In the genomic region with DNA sequence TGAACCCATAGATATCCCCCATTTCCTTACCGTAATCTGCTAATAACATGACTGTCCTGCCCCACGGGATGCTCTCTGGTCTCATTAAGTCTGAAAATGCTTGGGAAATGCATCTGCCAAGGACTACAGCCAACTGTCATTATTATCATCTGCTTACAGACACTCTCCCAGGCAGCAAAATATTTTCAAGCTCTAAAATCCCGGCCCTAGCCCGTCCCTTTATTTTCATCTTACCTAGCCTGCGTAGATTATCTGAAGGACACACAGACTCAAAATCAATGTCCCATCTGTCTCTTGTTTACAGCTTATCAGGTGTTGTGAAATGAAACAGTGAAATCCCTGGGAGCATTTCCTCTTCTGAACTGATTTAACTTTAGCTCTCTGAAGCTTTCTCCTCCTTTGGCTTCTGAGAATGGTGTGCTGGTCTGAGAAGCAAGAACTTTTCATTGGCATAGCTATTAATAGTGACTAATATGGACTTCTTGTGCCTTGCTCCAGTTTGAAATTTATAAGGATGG, we compare ENCODE assay signal across 12 cellular contexts.
DNase-seq lines count a peak whose midpoint lies in the region; ATAC-seq, FAIRE-seq and TF ChIP-seq lines count a peak whose summit lies in the region.
"Had no signal": no experiment of that assay in that cellular context is flagged by ENCODE, and none has a peak within 500 bp of the region (broad histone marks: within the 10 kb centered on the region; RNA-seq: fewer than 3 reads in every experiment).

No MANE protein-coding gene starts in this region.

- H3K4me1 ChIP-seq in adipocyte (ENCODE audit: control insufficient read depth, insufficient read depth, low read length), result peaks cover 29% of the 10 kb centered on the region
- H3K4me1 ChIP-seq in left ventricle myocardium inferior, result peaks cover 21% of the 10 kb centered on the region
- no peaks in the 10 kb centered on the region for H3K4me1 ChIP-seq in small intestine (ENCODE audit: control insufficient read depth in 2 of 2, insufficient read depth in 1 of 2, low read depth in 1 of 2, low read length in 1 of 2)

- peak overlapping the region; percentile 73 for H3K27ac ChIP-seq in left ventricle myocardium inferior (replicated peaks)
- H3K27ac ChIP-seq in small intestine (ENCODE audit: low read depth in 1 of 2, low read length in 1 of 2), result peak overlapping the region in 1 of 2 donors; percentile 59
- H3K27ac ChIP-seq: BLaER1 treated with 17β-estradiol and CSF1 and Interleukin-3, amounts not matched to agents 10 nM and 100 nM had no signal

- intact Hi-C loops in left ventricle myocardium inferior (cut with micrococcal nuclease), result no loop called here

- TF ChIP-seq CTCF in left ventricle myocardium inferior (IDR thresholded peaks at IDR 0.05; ENCODE audit: borderline replicate concordance), result no peak

- H3K4me3 ChIP-seq in adipocyte (ENCODE audit: low read length) (peak overlapping the region; percentile 43), left ventricle myocardium inferior (peak overlapping the region; percentile 11), small intestine (ENCODE audit: low read depth in 1 of 2, low read length in 2 of 2) (no peak overlapping the region)
- H3K4me3 ChIP-seq: BLaER1 treated with 17β-estradiol and CSF1 and Interleukin-3, amounts not matched to agents 10 nM and 100 nM had no signal

- no peak for FAIRE-seq in small intestine (lab: Jason Lieb, UNC)

- H3K27me3 ChIP-seq in adipocyte (replicated peaks; ENCODE audit: control insufficient read depth, insufficient read depth, low read length), result no peaks in the 10 kb centered on the region
- H3K27me3 ChIP-seq in left ventricle myocardium inferior (ENCODE audit: low read depth), result no peaks in the 10 kb centered on the region
- H3K27me3 ChIP-seq in small intestine (ENCODE audit: control insufficient read depth in 2 of 2, insufficient read depth in 2 of 2, low read length in 2 of 2), result no peaks in the 10 kb centered on the region
- H3K27me3 ChIP-seq: BLaER1 treated with 17β-estradiol and CSF1 and Interleukin-3, amounts not matched to agents 10 nM and 100 nM had no signal

- WGBS in small intestine, 3 donors, result 51 to 57% (median 54%) methylated on average over 5 of the region's 5 CpGs

- H3K36me3 ChIP-seq in adipocyte (ENCODE audit: control insufficient read depth, insufficient read depth, low read length, severe bottlenecking), result no peaks in the 10 kb centered on the region
- H3K36me3 ChIP-seq in left ventricle myocardium inferior, result no peaks in the 10 kb centered on the region
- no peaks in the 10 kb centered on the region for H3K36me3 ChIP-seq in small intestine (ENCODE audit: control insufficient read depth in 2 of 2, insufficient read depth in 2 of 2, low read length in 2 of 2)
- H3K36me3 ChIP-seq: BLaER1 treated with 17β-estradiol and CSF1 and Interleukin-3, amounts not matched to agents 10 nM and 100 nM had no signal

- DNase-seq in ELR (ENCODE audit: low read depth) (peak; percentile 17), adipocyte (ENCODE audit: low read depth) (no peak), left ventricle myocardium inferior (no peak), renal cortical epithelial cell (ENCODE audit: low read depth) (peak; percentile 31), globus pallidus (ENCODE audit: low spot score) (no peak), GF-D8 (lab: John Stamatoyannopoulos, UW) (no peak), small intestine (no peak)
- DNase-seq: effector CD4-positive, alpha-beta T cell; NCI-H146; stimulated activated CD4-positive, alpha-beta T cell treated with anti-CD3 and anti-CD28 coated beads, Interleukin-15, amount 100 ng/mL, for 24 hours had no signal

- no peaks in the 10 kb centered on the region for H3K9me3 ChIP-seq in adipocyte (ENCODE audit: control insufficient read depth, low read length)
- no peaks in the 10 kb centered on the region for H3K9me3 ChIP-seq in left ventricle myocardium inferior (replicated peaks)
- no peaks in the 10 kb centered on the region for H3K9me3 ChIP-seq in small intestine (ENCODE audit: control insufficient read depth, low read depth)
- H3K9me3 ChIP-seq: BLaER1 treated with 17β-estradiol and CSF1 and Interleukin-3, amounts not matched to agents 10 nM and 100 nM had no signal

- H3K9ac ChIP-seq in adipocyte (ENCODE audit: low read length), result peak overlapping the region; percentile 33
- H3K9ac ChIP-seq: BLaER1 treated with 17β-estradiol and CSF1 and Interleukin-3, amounts not matched to agents 10 nM and 100 nM had no signal

- ATAC-seq in HG03135 (IDR thresholded peaks at IDR 0.05; ENCODE audit: unreplicated experiment), result no peak

Comparison
In these comparisons a context has a peak if more than half of its experiments do, and no peak if none do; other contexts are left out.
1. DNase-seq: peak in ELR (single experiment) and renal cortical epithelial cell (single experiment); none in adipocyte (single experiment), left ventricle myocardium inferior (single experiment), globus pallidus (single experiment), GF-D8 (single experiment) and small intestine (single experiment).
2. H3K4me3 ChIP-seq: peak in adipocyte (single experiment) and left ventricle myocardium inferior (single experiment); none in small intestine (0 of 2).